ENCODE assay signal across 28 cellular contexts in the genomic region with DNA sequence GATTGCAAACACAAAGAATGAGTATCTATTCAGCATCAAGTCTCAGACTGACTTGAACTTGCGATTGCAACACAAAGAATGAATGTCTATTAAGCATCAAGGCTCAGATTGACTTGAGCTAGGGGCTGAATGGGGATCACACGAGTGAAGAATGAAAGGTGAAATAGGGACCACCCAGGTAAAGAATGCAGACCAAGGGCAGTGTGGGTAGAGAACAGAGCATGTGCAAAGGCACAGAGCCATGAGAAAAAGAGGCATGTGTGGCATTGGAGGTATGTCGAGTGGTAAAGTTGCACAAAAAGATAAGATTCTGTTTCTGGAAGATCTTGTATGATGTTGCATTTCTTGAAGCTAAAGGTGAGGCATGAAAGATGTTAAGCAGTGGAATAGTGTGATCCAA.
"Had no signal": no experiment of that assay in that cellular context is flagged by ENCODE, and none has a peak within 500 bp of the region (broad histone marks: within the 10 kb centered on the region; RNA-seq: fewer than 3 reads in every experiment).

No MANE protein-coding gene starts in this region.

- H3K27ac ChIP-seq: stomach, suprapubic skin, testis, thoracic aorta, tibial artery, tibial nerve, upper lobe of left lung, upper lobe of right lung, uterus, vagina had no signal

- H3K9me3 ChIP-seq: stomach, suprapubic skin, testis, thoracic aorta, thyroid gland, tibial artery, tibial nerve, upper lobe of left lung, upper lobe of right lung, uterus, vagina had no signal

- ATAC-seq: stimulated activated effector memory CD8-positive, alpha-beta T cell treated with anti-CD3 and anti-CD28 coated beads, Interleukin-12 subunit alpha, Interleukin-12 subunit beta, amount 100 ng/mL, for 72 hours; stimulated activated memory B cell treated with anti-CD40 and anti-IgM and Interleukin-4, amounts not matched to agents 10 μg/mL and 1 μg/mL and 100 μg/mL, for 72 hours; stimulated activated naive B cell treated with anti-CD40 and anti-IgM and Interleukin-4, amounts not matched to agents 10 μg/mL and 1 μg/mL and 100 μg/mL, for 72 hours; stimulated activated naive CD8-positive, alpha-beta T cell treated with anti-CD3 and anti-CD28 coated beads, Interleukin-15, amount 100 ng/mL, for 72 hours; stimulated activated naive CD8-positive, alpha-beta T cell treated with anti-CD3 and anti-CD28 coated beads, Interleukin-15, Interleukin-2, amounts not matched to agents 100 U/mL and 50 U/mL, for 24 hours; upper lobe of right lung had no signal

- H3K27me3 ChIP-seq: stomach, suprapubic skin, testis, thyroid gland, tibial artery, tibial nerve, upper lobe of left lung, upper lobe of right lung, uterus, vagina had no signal

- H3K27ac Mint-ChIP-seq: stimulated activated effector memory CD8-positive, alpha-beta T cell treated with anti-CD3 and anti-CD28 coated beads, Interleukin-12 subunit alpha, Interleukin-12 subunit beta, amount 100 ng/mL, for 72 hours; stimulated activated memory B cell treated with anti-CD40 and anti-IgM and Interleukin-4, amounts not matched to agents 10 μg/mL and 1 μg/mL and 100 μg/mL, for 72 hours; stimulated activated naive B cell treated with anti-CD40 and anti-IgM and Interleukin-4, amounts not matched to agents 10 μg/mL and 1 μg/mL and 100 μg/mL, for 72 hours; stimulated activated naive CD8-positive, alpha-beta T cell treated with anti-CD3 and anti-CD28 coated beads, Interleukin-15, amount 100 ng/mL, for 72 hours; stimulated activated naive CD8-positive, alpha-beta T cell treated with anti-CD3 and anti-CD28 coated beads, Interleukin-15, Interleukin-2, amounts not matched to agents 100 ng/mL and 50 ng/mL, for 24 hours; type B pancreatic cell had no signal

- H3K36me3 Mint-ChIP-seq: stimulated activated effector memory CD8-positive, alpha-beta T cell treated with anti-CD3 and anti-CD28 coated beads, Interleukin-12 subunit alpha, Interleukin-12 subunit beta, amount 100 ng/mL, for 72 hours; stimulated activated memory B cell treated with anti-CD40 and anti-IgM and Interleukin-4, amounts not matched to agents 10 μg/mL and 1 μg/mL and 100 μg/mL, for 72 hours; stimulated activated naive B cell treated with anti-CD40 and anti-IgM and Interleukin-4, amounts not matched to agents 10 μg/mL and 1 μg/mL and 100 μg/mL, for 72 hours; type B pancreatic cell had no signal

- H3K4me1 ChIP-seq: stomach, suprapubic skin, testis, tibial artery, tibial nerve, upper lobe of left lung, upper lobe of right lung, uterus, vagina had no signal

- H3K9me3 Mint-ChIP-seq: stimulated activated naive B cell treated with anti-CD40 and anti-IgM and Interleukin-4, amounts not matched to agents 10 μg/mL and 1 μg/mL and 100 μg/mL, for 72 hours; stimulated activated naive CD8-positive, alpha-beta T cell treated with anti-CD3 and anti-CD28 coated beads, Interleukin-15, Interleukin-2, amounts not matched to agents 100 ng/mL and 50 ng/mL, for 24 hours; type B pancreatic cell had no signal

- DNase-seq: stimulated activated CD4-positive, alpha-beta T cell treated with anti-CD3 and anti-CD28 coated beads, Interleukin-2, amount 100 ng/mL, for 24 hours; stimulated activated CD4-positive, alpha-beta T cell treated with anti-CD3 and anti-CD28 coated beads, Interleukin-2, amount 100 ng/mL, for 48 hours; stimulated activated CD4-positive, alpha-beta T cell treated with anti-CD3 and anti-CD28 coated beads, Interleukin-4, amount 100 ng/mL, for 1 hour; stimulated activated CD4-positive, alpha-beta T cell treated with anti-CD3 and anti-CD28 coated beads, Interleukin-4, amount 100 ng/mL, for 24 hours; stimulated activated CD4-positive, alpha-beta T cell treated with anti-CD3 and anti-CD28 coated beads, Interleukin-4, amount 100 ng/mL, for 4 hours; stimulated activated CD8-positive, alpha-beta memory T cell treated with anti-CD3 and anti-CD28 coated beads, Interleukin-4, amount 100 ng/mL, for 48 hours; stimulated activated naive B cell treated with anti-CD40 and anti-IgM and Interleukin-4, amounts not matched to agents 10 μg/mL and 1 μg/mL and 100 μg/mL, for 72 hours; stimulated activated naive CD4-positive, alpha-beta T cell; stimulated activated naive CD4-positive, alpha-beta T cell treated with Interleukin-2 at 50 U/mL for 16 hours; stimulated activated naive CD8-positive, alpha-beta T cell treated with anti-CD3 and anti-CD28 coated beads, Interleukin-15, amount 100 ng/mL, for 72 hours; stimulated activated naive CD8-positive, alpha-beta T cell treated with anti-CD3 and anti-CD28 coated beads, Interleukin-15, Interleukin-2, amounts not matched to agents 100 U/mL and 50 U/mL, for 24 hours; stomach; substantia nigra; testis; tibial artery; upper lobe of left lung; upper lobe of right lung; uterus had no signal

- H3K27me3 Mint-ChIP-seq: stimulated activated memory B cell treated with anti-CD40 and anti-IgM and Interleukin-4, amounts not matched to agents 10 μg/mL and 1 μg/mL and 100 μg/mL, for 72 hours; stimulated activated naive B cell treated with anti-CD40 and anti-IgM and Interleukin-4, amounts not matched to agents 10 μg/mL and 1 μg/mL and 100 μg/mL, for 72 hours; stimulated activated naive CD8-positive, alpha-beta T cell treated with anti-CD3 and anti-CD28 coated beads, Interleukin-15, amount 100 ng/mL, for 72 hours; stimulated activated naive CD8-positive, alpha-beta T cell treated with anti-CD3 and anti-CD28 coated beads, Interleukin-15, Interleukin-2, amounts not matched to agents 100 ng/mL and 50 ng/mL, for 24 hours; type B pancreatic cell had no signal

- H3K4me3 ChIP-seq: stomach, suprapubic skin, testis, thoracic aorta, thyroid gland, tibial artery, tibial nerve, upper lobe of left lung, upper lobe of right lung, uterus, vagina had no signal

- H3K4me3 Mint-ChIP-seq: stimulated activated effector memory CD8-positive, alpha-beta T cell treated with anti-CD3 and anti-CD28 coated beads, Interleukin-12 subunit alpha, Interleukin-12 subunit beta, amount 100 ng/mL, for 72 hours; stimulated activated memory B cell treated with anti-CD40 and anti-IgM and Interleukin-4, amounts not matched to agents 10 μg/mL and 1 μg/mL and 100 μg/mL, for 72 hours; stimulated activated naive B cell treated with anti-CD40 and anti-IgM and Interleukin-4, amounts not matched to agents 10 μg/mL and 1 μg/mL and 100 μg/mL, for 72 hours; stimulated activated naive CD8-positive, alpha-beta T cell treated with anti-CD3 and anti-CD28 coated beads, Interleukin-15, amount 100 ng/mL, for 72 hours; stimulated activated naive CD8-positive, alpha-beta T cell treated with anti-CD3 and anti-CD28 coated beads, Interleukin-15, Interleukin-2, amounts not matched to agents 100 ng/mL and 50 ng/mL, for 24 hours; type B pancreatic cell had no signal

- H3K36me3 ChIP-seq: stomach, suprapubic skin, thoracic aorta, thyroid gland, tibial artery, tibial nerve, upper lobe of left lung, upper lobe of right lung, uterus, vagina had no signal

- H3K4me1 Mint-ChIP-seq: stimulated activated effector memory CD8-positive, alpha-beta T cell treated with anti-CD3 and anti-CD28 coated beads, Interleukin-12 subunit alpha, Interleukin-12 subunit beta, amount 100 ng/mL, for 72 hours; stimulated activated memory B cell treated with anti-CD40 and anti-IgM and Interleukin-4, amounts not matched to agents 10 μg/mL and 1 μg/mL and 100 μg/mL, for 72 hours; stimulated activated naive B cell treated with anti-CD40 and anti-IgM and Interleukin-4, amounts not matched to agents 10 μg/mL and 1 μg/mL and 100 μg/mL, for 72 hours; stimulated activated naive CD8-positive, alpha-beta T cell treated with anti-CD3 and anti-CD28 coated beads, Interleukin-15, amount 100 ng/mL, for 72 hours had no signal

- FAIRE-seq: urothelium cell line had no signal
